ENCODE assay signal across 17 cellular contexts in the genomic region with DNA sequence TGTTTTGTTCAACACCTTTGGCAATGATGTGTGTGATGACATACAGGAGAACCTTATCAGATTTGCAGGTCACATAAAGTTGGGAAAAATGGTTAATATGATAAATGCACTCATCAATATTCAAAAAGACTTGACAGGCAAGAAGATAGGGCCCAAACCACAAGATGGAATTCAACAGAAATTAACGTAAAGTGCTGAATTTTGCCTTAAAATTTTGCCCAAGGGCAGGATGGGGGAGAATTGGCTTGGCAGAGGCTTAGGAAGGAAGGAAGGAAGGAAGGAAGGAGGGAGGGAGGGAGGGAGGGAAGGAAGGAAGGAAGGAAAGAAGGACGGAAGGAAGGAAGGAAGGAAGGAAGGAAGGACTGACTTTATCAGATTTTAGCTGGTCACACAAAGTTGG. TPM values are rescaled to one million over a fixed set of nuclear protein-coding genes. Genes with fewer than 3 reads are reported as not detected.
A peak's percentile ranks its signal among the peaks of the same experiment; 100 is the strongest.
DNase-seq lines count a peak whose midpoint lies in the region; ATAC-seq and TF ChIP-seq lines count a peak whose summit lies in the region.
"Had no signal": no experiment of that assay in that cellular context is flagged by ENCODE, and none has a peak within 500 bp of the region (broad histone marks: within the 10 kb centered on the region; RNA-seq: fewer than 3 reads in every experiment).

No MANE protein-coding gene starts in this region.

- peak overlapping the region; percentile 100 for H3K27ac ChIP-seq in SK-N-MC
- no peak overlapping the region for H3K27ac ChIP-seq in uterus
- H3K27ac ChIP-seq: A549, KMS-11 had no signal

- no peak for DNase-seq in activated naive CD4-positive, alpha-beta T cell (lab: John Stamatoyannopoulos, UW)
- DNase-seq in SK-N-MC (ENCODE audit: low read depth, low spot score) (peak; percentile 100), uterus (no peak), COLO668 (lab: John Stamatoyannopoulos, UW; ENCODE audit: unreplicated experiment) (no peak)
- no peak for DNase-seq in effector memory CD8-positive, alpha-beta T cell
- no peak for DNase-seq in stimulated activated naive B cell treated with anti-CD40 and anti-IgM and Interleukin-4, amounts not matched to agents 10 μg/mL and 1 μg/mL and 100 μg/mL, for 72 hours
- DNase-seq: DMS 273 treated with DMSO at 0.1 percent for 48 hours, HFFc6, NCI-H1092 treated with DMSO at 0.1 percent for 48 hours, NCI-H187, NCI-H446 treated with DMSO at 0.1 percent for 48 hours, NCI-H774 had no signal

- no peaks in the 10 kb centered on the region for H3K27me3 ChIP-seq in uterus

- TF ChIP-seq CTCF in uterus (IDR thresholded peaks at IDR 0.05), result no peak

- no peaks in the 10 kb centered on the region for H3K27me3 Mint-ChIP-seq in activated naive CD4-positive, alpha-beta T cell treated with anti-CD3 and anti-CD28 coated beads, Interleukin-2, amount 50 U/mL, for 24 hours
- H3K27me3 Mint-ChIP-seq in effector memory CD8-positive, alpha-beta T cell, result no peaks in the 10 kb centered on the region
- H3K27me3 Mint-ChIP-seq in stimulated activated naive B cell treated with anti-CD40 and anti-IgM and Interleukin-4, amounts not matched to agents 10 μg/mL and 1 μg/mL and 100 μg/mL, for 72 hours, result no peaks in the 10 kb centered on the region

- H3K36me3 ChIP-seq in SK-N-MC (ENCODE audit: insufficient read depth, low read length), result 0 out of 2 replicates have a peak, but pooled peaks cover 5% of the 10 kb centered on the region
- H3K36me3 ChIP-seq in uterus, result no peaks in the 10 kb centered on the region

- peaks cover 12% of the 10 kb centered on the region for H3K36me3 Mint-ChIP-seq in activated naive CD4-positive, alpha-beta T cell treated with anti-CD3 and anti-CD28 coated beads, Interleukin-2, amount 50 U/mL, for 24 hours
- H3K36me3 Mint-ChIP-seq in effector memory CD8-positive, alpha-beta T cell (ENCODE audit: insufficient read depth), result peaks cover 18% of the 10 kb centered on the region
- peaks cover 35 to 60% of the 10 kb centered on the region in 2 donors for H3K36me3 Mint-ChIP-seq in stimulated activated naive B cell treated with anti-CD40 and anti-IgM and Interleukin-4, amounts not matched to agents 10 μg/mL and 1 μg/mL and 100 μg/mL, for 72 hours

- H3K9me3 Mint-ChIP-seq in activated naive CD4-positive, alpha-beta T cell treated with anti-CD3 and anti-CD28 coated beads, Interleukin-2, amount 50 U/mL, for 24 hours, result no peaks in the 10 kb centered on the region
- no peaks in the 10 kb centered on the region for H3K9me3 Mint-ChIP-seq in effector memory CD8-positive, alpha-beta T cell
- no peaks in the 10 kb centered on the region for H3K9me3 Mint-ChIP-seq in stimulated activated naive B cell treated with anti-CD40 and anti-IgM and Interleukin-4, amounts not matched to agents 10 μg/mL and 1 μg/mL and 100 μg/mL, for 72 hours

- no peaks in the 10 kb centered on the region; the same call in 1 of the 2 replicates for H3K9me3 ChIP-seq in SK-N-MC (ENCODE audit: low read depth, low read length)
- H3K9me3 ChIP-seq in uterus, result no peaks in the 10 kb centered on the region
- H3K9me3 ChIP-seq: A549 had no signal

- no peak for TF ChIP-seq POLR2A in uterus (IDR thresholded peaks at IDR 0.05)

- H3K27ac Mint-ChIP-seq in activated naive CD4-positive, alpha-beta T cell treated with anti-CD3 and anti-CD28 coated beads, Interleukin-2, amount 50 U/mL, for 24 hours, result peak overlapping the region; percentile 25
- peak overlapping the region; percentile 87 to 92 for H3K27ac Mint-ChIP-seq in effector memory CD8-positive, alpha-beta T cell
- peak overlapping the region; percentile 43 for H3K27ac Mint-ChIP-seq in stimulated activated naive B cell treated with anti-CD40 and anti-IgM and Interleukin-4, amounts not matched to agents 10 μg/mL and 1 μg/mL and 100 μg/mL, for 72 hours
- H3K27ac Mint-ChIP-seq: HFFc6 had no signal

- H3K4me1 ChIP-seq in uterus, result no peaks in the 10 kb centered on the region
- H3K4me1 ChIP-seq: A549 had no signal

- H3K9ac ChIP-seq in SK-N-MC (ENCODE audit: insufficient read length), result peak overlapping the region; percentile 80
- H3K9ac ChIP-seq: KMS-11 had no signal

- no peak for ATAC-seq in effector memory CD8-positive, alpha-beta T cell (replicated peaks)
- ATAC-seq in stimulated activated naive B cell treated with anti-CD40 and anti-IgM and Interleukin-4, amounts not matched to agents 10 μg/mL and 1 μg/mL and 100 μg/mL, for 72 hours (replicated peaks), result no peak
- ATAC-seq in GM19023 (IDR thresholded peaks at IDR 0.05; ENCODE audit: unreplicated experiment), result no peak
- ATAC-seq: A549 had no signal

- H3K4me3 Mint-ChIP-seq in activated naive CD4-positive, alpha-beta T cell treated with anti-CD3 and anti-CD28 coated beads, Interleukin-2, amount 50 U/mL, for 24 hours, result no peak overlapping the region
- peak overlapping the region; percentile 35 to 43 for H3K4me3 Mint-ChIP-seq in effector memory CD8-positive, alpha-beta T cell
- no peak overlapping the region for H3K4me3 Mint-ChIP-seq in stimulated activated naive B cell treated with anti-CD40 and anti-IgM and Interleukin-4, amounts not matched to agents 10 μg/mL and 1 μg/mL and 100 μg/mL, for 72 hours
- H3K4me3 Mint-ChIP-seq: HFFc6 had no signal

- H3K4me1 Mint-ChIP-seq in activated naive CD4-positive, alpha-beta T cell treated with anti-CD3 and anti-CD28 coated beads, Interleukin-2, amount 50 U/mL, for 24 hours, result peaks cover 80% of the 10 kb centered on the region
- H3K4me1 Mint-ChIP-seq in effector memory CD8-positive, alpha-beta T cell (ENCODE audit: low read depth in 2 of 2), result peaks cover 55 to 77% of the 10 kb centered on the region in 2 donors
- H3K4me1 Mint-ChIP-seq in stimulated activated naive B cell treated with anti-CD40 and anti-IgM and Interleukin-4, amounts not matched to agents 10 μg/mL and 1 μg/mL and 100 μg/mL, for 72 hours, result peaks cover 32 to 70% of the 10 kb centered on the region in 2 donors

- H3K4me3 ChIP-seq in SK-N-MC, result peak overlapping the region; percentile 60
- no peak overlapping the region for H3K4me3 ChIP-seq in uterus
- H3K4me3 ChIP-seq: A549 had no signal

- intact Hi-C loops in uterus (cut with DNase I; ENCODE audit: low total_unique reads), result no loop called here

RNA-seq across cellular contexts. Expression of a gene that starts 35.3 kb away (rescaled TPM):
- total RNA-seq in uterus, result 1 to 10 TPM in 1 of 4 donors, under 1 TPM in 1, not detected in 2; 0.95 to 1.0 TPM
- total RNA-seq: HFFc6, MCF 10A had no signal

Comparison
In these comparisons a context has a peak if more than half of its experiments do, and no peak if none do; other contexts are left out.
1. H3K27ac Mint-ChIP-seq: peak in every context shown above with its lines; median percentile 90 in effector memory CD8-positive, alpha-beta T cell; 43 in stimulated activated naive B cell treated with anti-CD40 and anti-IgM and Interleukin-4, amounts not matched to agents 10 μg/mL and 1 μg/mL and 100 μg/mL, for 72 hours; 25 in activated naive CD4-positive, alpha-beta T cell treated with anti-CD3 and anti-CD28 coated beads, Interleukin-2, amount 50 U/mL, for 24 hours.
2. H3K4me3 Mint-ChIP-seq: peak in effector memory CD8-positive, alpha-beta T cell (2 of 2); none in activated naive CD4-positive, alpha-beta T cell treated with anti-CD3 and anti-CD28 coated beads, Interleukin-2, amount 50 U/mL, for 24 hours (single experiment) and stimulated activated naive B cell treated with anti-CD40 and anti-IgM and Interleukin-4, amounts not matched to agents 10 μg/mL and 1 μg/mL and 100 μg/mL, for 72 hours (0 of 2).